28 cellular contexts compared by ENCODE assay signal in genomic region chr3:56654460-56654859, GRCh38. TPM values are rescaled to one million over a fixed set of nuclear protein-coding genes. Genes with fewer than 3 reads are reported as not detected.
A peak's percentile ranks its signal among the peaks of the same experiment; 100 is the strongest.
DNase-seq lines count a peak whose midpoint lies in the region; ATAC-seq and TF ChIP-seq lines count a peak whose summit lies in the region.
"Had no signal": no experiment of that assay in that cellular context is flagged by ENCODE, and none has a peak within 500 bp of the region (broad histone marks: within the 10 kb centered on the region; RNA-seq: fewer than 3 reads in every experiment).

No MANE protein-coding gene starts in this region.

- peaks cover 44% of the 10 kb centered on the region for H3K4me1 Mint-ChIP-seq in activated T-cell treated with anti-CD3 and anti-CD28 coated beads, Interleukin-2, amount 50 U/mL, for 24 hours (ENCODE audit: low read depth)
- H3K4me1 Mint-ChIP-seq in HFFc6 (ENCODE audit: low read depth): peaks cover 6% of the 10 kb centered on the region
- peaks cover 12% of the 10 kb centered on the region for H3K4me1 Mint-ChIP-seq in endothelial cell (ENCODE audit: unreplicated experiment)
- H3K4me1 Mint-ChIP-seq in nephron progenitor cell: peaks cover 8% of the 10 kb centered on the region
- H3K4me1 Mint-ChIP-seq: nephron had no signal

- no peak overlapping the region for H3K4me3 Mint-ChIP-seq in activated T-cell treated with anti-CD3 and anti-CD28 coated beads, Interleukin-2, amount 50 U/mL, for 24 hours
- H3K4me3 Mint-ChIP-seq in HFFc6 (no peak overlapping the region), endothelial cell (ENCODE audit: unreplicated experiment) (peak overlapping the region; percentile 13), nephron progenitor cell (no peak overlapping the region)
- H3K4me3 Mint-ChIP-seq: activated CD8-positive, alpha-beta T cell treated with anti-CD3 and anti-CD28 coated beads for 36 hours; effector memory CD8-positive, alpha-beta T cell; nephron; stimulated activated effector memory CD8-positive, alpha-beta T cell treated with anti-CD3 and anti-CD28 coated beads, Interleukin-12 subunit alpha, Interleukin-12 subunit beta, amount 100 ng/mL, for 72 hours; T-helper 17 cell had no signal

- TF ChIP-seq CTCF in HFFc6 (IDR thresholded peaks at IDR 0.05) (no peak), endothelial cell (IDR thresholded peaks at IDR 0.05; ENCODE audit: unreplicated experiment) (no peak), nephron progenitor cell (IDR thresholded peaks at IDR 0.05) (no peak)

- no peaks in the 10 kb centered on the region for H3K9me3 Mint-ChIP-seq in activated T-cell treated with anti-CD3 and anti-CD28 coated beads, Interleukin-2, amount 50 U/mL, for 24 hours
- H3K9me3 Mint-ChIP-seq in HFFc6 (no peaks in the 10 kb centered on the region), endothelial cell (ENCODE audit: unreplicated experiment) (no peaks in the 10 kb centered on the region), nephron progenitor cell (peaks cover 17% of the 10 kb centered on the region)
- H3K9me3 Mint-ChIP-seq: activated naive CD4-positive, alpha-beta T cell treated with anti-CD3 and anti-CD28 coated beads, Interleukin-2, amount 50 U/mL, for 72 hours; effector memory CD8-positive, alpha-beta T cell; stimulated activated effector memory CD8-positive, alpha-beta T cell treated with anti-CD3 and anti-CD28 coated beads, Interleukin-12 subunit alpha, Interleukin-12 subunit beta, amount 100 ng/mL, for 72 hours had no signal

- peaks cover 94% of the 10 kb centered on the region for H3K36me3 Mint-ChIP-seq in activated T-cell treated with anti-CD3 and anti-CD28 coated beads, Interleukin-2, amount 50 U/mL, for 24 hours (ENCODE audit: low read depth)
- H3K36me3 Mint-ChIP-seq in HFFc6 (ENCODE audit: low read depth) (peaks cover 46% of the 10 kb centered on the region), endothelial cell (ENCODE audit: low read depth, unreplicated experiment) (peaks cover 26% of the 10 kb centered on the region), nephron progenitor cell (ENCODE audit: low read depth) (peaks cover 90% of the 10 kb centered on the region)

- H3K27ac Mint-ChIP-seq in activated T-cell treated with anti-CD3 and anti-CD28 coated beads, Interleukin-2, amount 50 U/mL, for 24 hours: peak overlapping the region; percentile 62
- H3K27ac Mint-ChIP-seq in HFFc6 (peak overlapping the region; percentile 49; the same call in 1 of the 2 replicates), endothelial cell (ENCODE audit: unreplicated experiment) (no peak overlapping the region), nephron progenitor cell (peak overlapping the region; percentile 61)
- H3K27ac Mint-ChIP-seq: nephron; stimulated activated effector memory CD8-positive, alpha-beta T cell treated with anti-CD3 and anti-CD28 coated beads, Interleukin-12 subunit alpha, Interleukin-12 subunit beta, amount 100 ng/mL, for 72 hours; T-helper 17 cell had no signal

- no peaks in the 10 kb centered on the region for H3K27me3 Mint-ChIP-seq in activated T-cell treated with anti-CD3 and anti-CD28 coated beads, Interleukin-2, amount 50 U/mL, for 24 hours
- H3K27me3 Mint-ChIP-seq in HFFc6 (ENCODE audit: insufficient read depth) (no peaks in the 10 kb centered on the region), endothelial cell (ENCODE audit: unreplicated experiment) (no peaks in the 10 kb centered on the region), nephron progenitor cell (ENCODE audit: low read depth, poor library complexity) (no peaks in the 10 kb centered on the region)
- H3K27me3 Mint-ChIP-seq: activated CD8-positive, alpha-beta T cell treated with anti-CD3 and anti-CD28 coated beads for 36 hours; effector memory CD8-positive, alpha-beta T cell; T-helper 17 cell had no signal

- DNase-seq in activated T-cell treated with anti-CD3 and anti-CD28 coated beads, Interleukin-2, amount 50 U/mL, for 24 hours: no peak
- no peak for DNase-seq in activated T-cell treated with anti-CD3 and anti-CD28 coated beads, Interleukin-2, amount 50 U/mL, for 48 hours
- DNase-seq in HFFc6 (no peak), endothelial cell (ENCODE audit: low spot score) (no peak), nephron progenitor cell (no peak), activated gamma-delta T cell treated with Interleukin-2 at 50 U/mL for 16 hours (no peak), T-helper 2 cell (no peak)
- DNase-seq: 8988T; activated CD4-positive, alpha-beta T cell treated with anti-CD3 and anti-CD28 coated beads for 1 hour; activated CD8-positive, alpha-beta memory T cell treated with anti-CD3 and anti-CD28 coated beads, Interleukin-2, amount 50 U/mL, for 48 hours; activated CD8-positive, alpha-beta T cell treated with anti-CD3 and anti-CD28 coated beads for 36 hours; cortex of kidney; effector memory CD8-positive, alpha-beta T cell; islet precursor cell; KG1; left ventricle myocardium inferior; NCI-H1417; NCI-H2029 treated with DMSO at 0.1 percent for 48 hours; NCI-H526; ovary; PC-3; SK-N-SH; substantia nigra; T-helper 17 cell had no signal

- no peak for ATAC-seq in HG03342 (IDR thresholded peaks at IDR 0.05; ENCODE audit: unreplicated experiment)
- ATAC-seq: activated CD8-positive, alpha-beta T cell treated with anti-CD3 and anti-CD28 coated beads for 36 hours; activated naive CD4-positive, alpha-beta T cell treated with anti-CD3 and anti-CD28 coated beads, Interleukin-2, amount 50 U/mL, for 72 hours; effector memory CD8-positive, alpha-beta T cell; PC-3; stimulated activated effector memory CD8-positive, alpha-beta T cell treated with anti-CD3 and anti-CD28 coated beads, Interleukin-12 subunit alpha, Interleukin-12 subunit beta, amount 100 ng/mL, for 72 hours; T-helper 17 cell had no signal

RNA-seq across cellular contexts. Expression of gene TASOR, which starts 28.6 kb away (rescaled TPM):
- total RNA-seq in HFFc6 (2021; fragmentation: NEBNext Ultra II Directional; extraction: Animal tissue kit (Norgen Biotek cat#: 25700)): 10 to 100 TPM; 44.1 to 52.9 (median 47.6) TPM
- 42.7 TPM for total RNA-seq in endothelial cell (ENCODE audit: unreplicated experiment)
